ENCODE assay signal across 9 cellular contexts in the genomic region with DNA sequence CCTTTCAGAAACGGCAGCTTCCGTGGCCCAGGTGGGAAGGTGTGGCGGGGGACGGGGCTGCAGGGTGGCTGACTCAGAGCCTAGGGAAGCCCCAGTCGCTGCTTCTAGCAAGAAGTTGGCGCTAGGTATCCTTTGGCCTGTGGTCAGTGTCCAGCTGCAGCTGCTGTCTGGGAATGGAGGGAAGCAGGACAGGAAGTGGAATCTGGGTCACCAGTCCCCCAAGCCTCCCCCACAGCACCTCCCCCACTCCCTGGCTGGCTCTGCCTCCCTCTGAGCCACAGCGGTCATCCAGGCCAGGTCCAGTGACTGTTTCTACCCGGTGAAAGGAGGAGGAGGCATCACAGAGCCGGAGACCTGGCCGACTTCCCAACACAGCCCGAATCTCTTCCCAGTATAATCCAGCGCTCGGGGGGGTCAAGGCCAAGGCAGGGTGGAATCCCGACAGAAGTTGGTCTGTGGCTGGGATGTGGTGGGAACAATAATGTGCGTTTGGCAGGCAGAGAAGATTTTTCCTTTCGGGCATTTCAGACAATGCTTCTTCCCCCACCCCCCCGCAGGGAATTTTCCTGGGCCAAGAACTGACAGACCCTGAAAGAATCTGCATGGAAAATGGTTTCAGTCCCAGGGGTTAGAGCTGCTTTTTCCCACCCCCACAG. TPM values are rescaled to one million over a fixed set of nuclear protein-coding genes. Genes with fewer than 3 reads are reported as not detected.
DNase-seq lines count a peak whose midpoint lies in the region; ATAC-seq and TF ChIP-seq lines count a peak whose summit lies in the region.
"Had no signal": no experiment of that assay in that cellular context is flagged by ENCODE, and none has a peak within 500 bp of the region (broad histone marks: within the 10 kb centered on the region; RNA-seq: fewer than 3 reads in every experiment).

No MANE protein-coding gene starts in this region.

- H3K27ac ChIP-seq in gastrocnemius medialis: peak overlapping the region; percentile 61 to 75 (median 72)

- H3K9me3 ChIP-seq in gastrocnemius medialis: no peaks in the 10 kb centered on the region

- DNase-seq in GOT3 (lab: John Stamatoyannopoulos, UW) (peak; percentile 69), cardiac fibroblast (ENCODE audit: low read depth in 2 of 2) (peak; percentile 84 to 96), kidney glomerular epithelial cell (lab: John Stamatoyannopoulos, UW) (peak; percentile 80), gastrocnemius medialis (peak; percentile 72 to 83), NCI-H774 (lab: John Stamatoyannopoulos, UW) (no peak)
- no peak for DNase-seq in activated naive CD8-positive, alpha-beta T cell treated with anti-CD3 and anti-CD28 coated beads for 36 hours
- no peak for DNase-seq in activated naive CD4-positive, alpha-beta T cell (lab: John Stamatoyannopoulos, UW)
- DNase-seq: stimulated activated CD4-positive, alpha-beta T cell treated with anti-CD3 and anti-CD28 coated beads, Interleukin-4, amount 100 ng/mL, for 1 hour had no signal

- TF ChIP-seq POLR2A in gastrocnemius medialis (IDR thresholded peaks at IDR 0.05): no peak

- no peak overlapping the region for H3K4me3 Mint-ChIP-seq in activated naive CD8-positive, alpha-beta T cell treated with anti-CD3 and anti-CD28 coated beads for 36 hours

- ATAC-seq in gastrocnemius medialis (peak; percentile 71 to 79), GM21367 (IDR thresholded peaks at IDR 0.05; ENCODE audit: unreplicated experiment) (no peak)

- no peak overlapping the region for H3K27ac Mint-ChIP-seq in activated naive CD8-positive, alpha-beta T cell treated with anti-CD3 and anti-CD28 coated beads for 36 hours

- no peaks in the 10 kb centered on the region for H3K9me3 Mint-ChIP-seq in activated naive CD8-positive, alpha-beta T cell treated with anti-CD3 and anti-CD28 coated beads for 36 hours

- peaks cover under 1% of the 10 kb centered on the region for H3K4me1 Mint-ChIP-seq in activated naive CD8-positive, alpha-beta T cell treated with anti-CD3 and anti-CD28 coated beads for 36 hours

- in situ Hi-C loops in gastrocnemius medialis (cut with MboI; ENCODE audit: low sequenced_read_pairs in 4 of 4): no loop called here

- no peak overlapping the region for H3K4me3 ChIP-seq in cardiac fibroblast (replicated peaks in 1 of 2; ENCODE audit: low read depth in 2 of 2, low read length in 2 of 2)
- H3K4me3 ChIP-seq in gastrocnemius medialis: peak overlapping the region in 3 of 4 donors; percentile 9 to 33 (median 20)

- H3K27me3 Mint-ChIP-seq in activated naive CD8-positive, alpha-beta T cell treated with anti-CD3 and anti-CD28 coated beads for 36 hours: peaks cover 32% of the 10 kb centered on the region

- H3K36me3 Mint-ChIP-seq in activated naive CD8-positive, alpha-beta T cell treated with anti-CD3 and anti-CD28 coated beads for 36 hours: no peaks in the 10 kb centered on the region

- no peaks in the 10 kb centered on the region for H3K36me3 ChIP-seq in gastrocnemius medialis

- intact Hi-C loops in gastrocnemius medialis (cut with DNase I; ENCODE audit: low total_unique reads): loop anchor here (2.0 to 5.0 kb wide), 2 partner anchors 45 to 49 kb away; a partner anchor contains a TSS

- peaks cover 35 to 59% of the 10 kb centered on the region in 2 donors for H3K4me1 ChIP-seq in gastrocnemius medialis

- no peaks in the 10 kb centered on the region for H3K27me3 ChIP-seq in gastrocnemius medialis

- TF ChIP-seq CTCF in cardiac fibroblast (IDR thresholded peaks at IDR 0.05; ENCODE audit: low read depth, low read length): no peak
- TF ChIP-seq CTCF in gastrocnemius medialis (IDR thresholded peaks at IDR 0.05 in 4 of 5, conservative IDR thresholded peaks at IDR 0.05 in 1 of 5): no peak

RNA-seq across cellular contexts. Expression of a gene that starts 45.1 kb away (rescaled TPM):
- total RNA-seq in gastrocnemius medialis: 100 to 1,000 TPM in 1 of 4 donors, 10 to 100 TPM in 3; 22.4 to 220 (median 78.4) TPM
- under 1 TPM; 0.34 to 0.56 TPM for total RNA-seq in activated naive CD8-positive, alpha-beta T cell treated with anti-CD3 and anti-CD28 coated beads for 36 hours

Comparison
In these comparisons a context has a peak if more than half of its experiments do, and no peak if none do; other contexts are left out.
1. DNase-seq: peak in GOT3 (single experiment), cardiac fibroblast (2 of 2), kidney glomerular epithelial cell (single experiment) and gastrocnemius medialis (2 of 2); none in activated naive CD8-positive, alpha-beta T cell treated with anti-CD3 and anti-CD28 coated beads for 36 hours (single experiment), activated naive CD4-positive, alpha-beta T cell (0 of 4) and NCI-H774 (single experiment).
2. H3K4me3 ChIP-seq: peak in gastrocnemius medialis (3 of 4); none in cardiac fibroblast (0 of 2).
3. RNA of a gene that starts 45.1 kb away (total RNA-seq): 22.4 to 220 TPM in gastrocnemius medialis; 0.34 to 0.56 TPM in activated naive CD8-positive, alpha-beta T cell treated with anti-CD3 and anti-CD28 coated beads for 36 hours; every median in the first group is over 10 times any median in the second.